ENCODE assay signal across 8 cellular contexts in genomic region chr22:40024201-40025061, GRCh38. TPM values are rescaled to one million over a fixed set of nuclear protein-coding genes. Genes with fewer than 3 reads are reported as not detected.
DNase-seq lines count a peak whose midpoint lies in the region; ATAC-seq and TF ChIP-seq lines count a peak whose summit lies in the region.

No MANE protein-coding gene starts in this region.

- TF ChIP-seq CTCF in left lung (IDR thresholded peaks at IDR 0.05) = peak; percentile 77 to 81

- no peaks in the 10 kb centered on the region for H3K4me1 ChIP-seq in left lung

- peak; percentile 6 for DNase-seq in DMS79 treated with DMSO at 0.1 percent for 48 hours (lab: John Stamatoyannopoulos, UW)
- no peak for DNase-seq in DMS79 (lab: John Stamatoyannopoulos, UW)
- peak; percentile 71 for DNase-seq in NCI-H2171 treated with DMSO at 0.1 percent for 48 hours (lab: John Stamatoyannopoulos, UW)
- DNase-seq in central memory CD4-positive, alpha-beta T cell = peak; percentile 42
- DNase-seq in left lung = peak; percentile 50 to 90
- DNase-seq in stimulated activated CD4-positive, alpha-beta T cell treated with anti-CD3 and anti-CD28 coated beads, TNF-alpha, amount 100 ng/mL, for 24 hours (ENCODE audit: low read depth in 3 of 3) = peak; percentile 34 to 63 (median 41)

- H3K36me3 ChIP-seq in left lung = no peaks in the 10 kb centered on the region

- intact Hi-C loops in left lung (cut with DNase I) = loop anchor here in 1 of 2 donors (5.0 kb wide), 1 partner anchor 487 kb away; no protein-coding TSS in a partner anchor

- no peaks in the 10 kb centered on the region for H3K9me3 ChIP-seq in left lung

- H3K27me3 ChIP-seq in left lung = no peaks in the 10 kb centered on the region

- H3K4me3 ChIP-seq in left lung = no peak overlapping the region

- no peak overlapping the region for H3K27ac ChIP-seq in left lung

- peak; percentile 79 to 82 for ATAC-seq in activated CD4-positive, CD25-positive, alpha-beta regulatory T cell treated with anti-CD3 and anti-CD28 coated beads, Interleukin-2, amount 50 U/mL, for 24 hours
- ATAC-seq in left lung (peak; percentile 95), HG03571 (IDR thresholded peaks at IDR 0.05; ENCODE audit: unreplicated experiment) (no peak)

RNA-seq across cellular contexts. Expression of gene FAM83F, which starts 29.7 kb away (rescaled TPM):
- total RNA-seq in left lung = under 1 TPM; 0.64 to 0.73 TPM
